In genomic region chr13:100159584-100159983, GRCh38 we compare ENCODE assay signal across 17 cellular contexts.
A peak's percentile ranks its signal among the peaks of the same experiment; 100 is the strongest.
DNase-seq lines count a peak whose midpoint lies in the region; ATAC-seq, FAIRE-seq and TF ChIP-seq lines count a peak whose summit lies in the region.
"Had no signal": no experiment of that assay in that cellular context is flagged by ENCODE, and none has a peak within 500 bp of the region (broad histone marks: within the 10 kb centered on the region; RNA-seq: fewer than 3 reads in every experiment).

No MANE protein-coding gene starts in this region.

- DNase-seq in H9 (no peak), astrocyte (ENCODE audit: low read depth) (no peak), upper lobe of right lung (no peak), SKM-1 treated with dmso at 0.1 percent for 144 hours (lab: John Stamatoyannopoulos, UW; ENCODE audit: unreplicated experiment) (no peak), D721Med (ENCODE audit: insufficient read length, low spot score) (no peak)
- DNase-seq: BE2C; CD8-positive, alpha-beta T cell; COR-L47; DMS53; GF-D8; H7 had no signal

- peak overlapping the region; percentile 42 for H3K18ac ChIP-seq in H9 (ENCODE audit: insufficient read length, low read depth, low read length)

- H3K14ac ChIP-seq in H9 (ENCODE audit: insufficient read depth, low read length) = peak overlapping the region; percentile 73; the same call in 1 of the 2 replicates

- H3K36me3 Mint-ChIP-seq in H9 (ENCODE audit: insufficient read depth in 1 of 3, low read depth in 3 of 3) = peaks cover under 1 to 16% (median 16%) of the 10 kb centered on the region in 3 experiments; a peak in 6 of 7 replicates
- H3K36me3 Mint-ChIP-seq in astrocyte (ENCODE audit: low read depth, unreplicated experiment) = no peaks in the 10 kb centered on the region

- peak overlapping the region; percentile 76 for H2BK12ac ChIP-seq in H9 (ENCODE audit: insufficient read length, low read depth, low read length)

- H3K36me3 ChIP-seq in astrocyte (ENCODE audit: insufficient read depth, low read length) (peaks cover 9% of the 10 kb centered on the region), iPS-18a (ENCODE audit: control insufficient read depth, low read depth, low read length) (peaks cover 6% of the 10 kb centered on the region), upper lobe of right lung (peaks cover 15% of the 10 kb centered on the region)
- H3K36me3 ChIP-seq: BE2C had no signal

- H2AK5ac ChIP-seq in H9 (ENCODE audit: insufficient read length, low read length) = no peak overlapping the region

- H3K79me1 ChIP-seq in H9 (ENCODE audit: insufficient read depth, low read depth, low read length, poor library complexity, severe bottlenecking) = peaks cover 2% of the 10 kb centered on the region

- H3K27ac ChIP-seq in H9 (ENCODE audit: insufficient read length, low read depth, low read length) = no peak overlapping the region
- no peak overlapping the region for H3K27ac ChIP-seq in astrocyte (ENCODE audit: low read depth, low read length)
- H3K27ac ChIP-seq in iPS-18a (ENCODE audit: low read length) = peak overlapping the region; percentile 53
- no peak overlapping the region for H3K27ac ChIP-seq in upper lobe of right lung
- H3K27ac ChIP-seq: A549, C4-2B, HL-60 had no signal

- H2BK20ac ChIP-seq in H9 (ENCODE audit: low read depth, low read length, poor library complexity, severe bottlenecking) = no peak overlapping the region

- TF ChIP-seq CTCF in H9 (conservative IDR thresholded peaks at IDR 0.05) (no peak), astrocyte (IDR thresholded peaks at IDR 0.05; ENCODE audit: insufficient read depth, low read depth, low read length) (no peak), upper lobe of right lung (IDR thresholded peaks at IDR 0.05) (no peak), D721Med (IDR thresholded peaks at IDR 0.05; ENCODE audit: insufficient read depth, missing control alignments) (no peak)

- H3K27ac Mint-ChIP-seq in H9 = peak overlapping the region; percentile 82 to 94 (median 93); a peak in 6 of 7 replicates
- peak overlapping the region; percentile 35 for H3K27ac Mint-ChIP-seq in astrocyte (ENCODE audit: unreplicated experiment)
- H3K27ac Mint-ChIP-seq: CD8-positive, alpha-beta T cell had no signal

- H3K4me3 Mint-ChIP-seq in H9 = no peak overlapping the region
- H3K4me3 Mint-ChIP-seq in astrocyte (ENCODE audit: unreplicated experiment) = no peak overlapping the region
- H3K4me3 Mint-ChIP-seq: CD8-positive, alpha-beta T cell had no signal

- no peak overlapping the region for H4K5ac ChIP-seq in H9 (ENCODE audit: insufficient read length, low read depth, low read length)

- no peak overlapping the region for H3K23ac ChIP-seq in H9 (ENCODE audit: insufficient read length, low read depth, low read length)

- H3K4me1 Mint-ChIP-seq in H9 = peaks cover 30 to 45% of the 10 kb centered on the region in 2 experiments
- H3K4me1 Mint-ChIP-seq in astrocyte (ENCODE audit: low read depth, unreplicated experiment) = peaks cover 22% of the 10 kb centered on the region

- WGBS in H9 (ENCODE audit: extremely low coverage, insufficient read length, low lambda C conversion rate) = no CpG with 5 or more reads among the region's 5 CpGs

- H2BK15ac ChIP-seq in H9 (ENCODE audit: low read depth, low read length) = no peak overlapping the region; the same call in 1 of the 2 replicates

- H3K4ac ChIP-seq in H9 (ENCODE audit: low read depth, low read length) = no peak overlapping the region

- peaks cover 5% of the 10 kb centered on the region; the same call in 1 of the 2 replicates for H3K4me1 ChIP-seq in H9 (ENCODE audit: insufficient read depth, low read length)
- H3K4me1 ChIP-seq in astrocyte (ENCODE audit: insufficient read depth, low read length) = peaks cover 7% of the 10 kb centered on the region
- peaks cover 20% of the 10 kb centered on the region for H3K4me1 ChIP-seq in iPS-18a (ENCODE audit: control insufficient read depth, low read depth, low read length)
- H3K4me1 ChIP-seq in upper lobe of right lung = no peaks in the 10 kb centered on the region
- H3K4me1 ChIP-seq: BE2C had no signal

- H4K91ac ChIP-seq in H9 (ENCODE audit: insufficient read length, low read depth, low read length) = no peak overlapping the region

- FAIRE-seq in astrocyte (lab: Jason Lieb, UNC) (no peak), D721Med (lab: Jason Lieb, UNC) (no peak)
- FAIRE-seq: A549, GM19239 had no signal

- H3K9me3 Mint-ChIP-seq in H9 (no peaks in the 10 kb centered on the region), astrocyte (ENCODE audit: unreplicated experiment) (no peaks in the 10 kb centered on the region)
- H3K9me3 Mint-ChIP-seq: CD8-positive, alpha-beta T cell had no signal

- H3T11ph ChIP-seq in H9 (ENCODE audit: low read length) = no peak overlapping the region

- H4K20me1 ChIP-seq in H9 (ENCODE audit: control insufficient read depth, insufficient read depth, insufficient read length) (no peaks in the 10 kb centered on the region), astrocyte (ENCODE audit: insufficient read depth, low read length) (no peaks in the 10 kb centered on the region)

- ATAC-seq in upper lobe of right lung (peak; percentile 76), HG03521 (IDR thresholded peaks at IDR 0.05; ENCODE audit: unreplicated experiment) (no peak)
- ATAC-seq: A549; CD8-positive, alpha-beta T cell had no signal

- H3K27me3 ChIP-seq in H9 (ENCODE audit: insufficient read depth, low read length) (no peaks in the 10 kb centered on the region), astrocyte (ENCODE audit: insufficient read depth, low read length) (no peaks in the 10 kb centered on the region), iPS-18a (ENCODE audit: control insufficient read depth, insufficient read depth, low read length) (no peaks in the 10 kb centered on the region), upper lobe of right lung (no peaks in the 10 kb centered on the region)
- H3K27me3 ChIP-seq: BE2C had no signal

- H3K9ac ChIP-seq in H9 (ENCODE audit: extremely low read depth, insufficient read length, low read length) (no peak overlapping the region), astrocyte (ENCODE audit: low read length) (no peak overlapping the region), iPS-18a (ENCODE audit: low read length) (no peak overlapping the region)

- H3K79me2 ChIP-seq in H9 (ENCODE audit: insufficient read depth, low read length) (no peaks in the 10 kb centered on the region), astrocyte (ENCODE audit: insufficient read depth, low read length) (no peaks in the 10 kb centered on the region)

- H2AFZ ChIP-seq in H9 (ENCODE audit: low read length) (no peak overlapping the region), astrocyte (ENCODE audit: low read depth, low read length) (no peak overlapping the region)

- H3K4me3 ChIP-seq in astrocyte (ENCODE audit: insufficient read depth, low read depth, low read length) = no peak overlapping the region
- H3K4me3 ChIP-seq in iPS-18a (ENCODE audit: low read length) = no peak overlapping the region
- H3K4me3 ChIP-seq in upper lobe of right lung = no peak overlapping the region
- H3K4me3 ChIP-seq: A549 had no signal

- no peak overlapping the region for H3K4me2 ChIP-seq in H9 (ENCODE audit: insufficient read depth, insufficient read length, low read length)
- no peak overlapping the region for H3K4me2 ChIP-seq in astrocyte (ENCODE audit: low read length)
- H3K4me2 ChIP-seq: A549 had no signal

- H4K8ac ChIP-seq in H9 (replicated peaks; ENCODE audit: insufficient read length, low read depth, low read length) = no peak overlapping the region

- H3K9me3 ChIP-seq in H9 (ENCODE audit: control insufficient read depth, low read depth, low read length) (no peaks in the 10 kb centered on the region), astrocyte (ENCODE audit: insufficient read depth, low read depth, low read length) (no peaks in the 10 kb centered on the region), iPS-18a (ENCODE audit: control insufficient read depth, low read depth, low read length) (no peaks in the 10 kb centered on the region), upper lobe of right lung (no peaks in the 10 kb centered on the region)
- H3K9me3 ChIP-seq: A549, BE2C had no signal

- H3K23me2 ChIP-seq in H9 (ENCODE audit: insufficient read length, low read depth, low read length, poor library complexity, severe bottlenecking) = no peaks in the 10 kb centered on the region

- H3K56ac ChIP-seq in H9 (ENCODE audit: insufficient read length, low read depth, low read length) = no peak overlapping the region

- no peak overlapping the region for H2BK5ac ChIP-seq in H9 (ENCODE audit: insufficient read length, low read length)

- no peaks in the 10 kb centered on the region for H3K27me3 Mint-ChIP-seq in H9 (ENCODE audit: low read depth)
- no peaks in the 10 kb centered on the region for H3K27me3 Mint-ChIP-seq in astrocyte (ENCODE audit: low read depth, unreplicated experiment)

- H2BK120ac ChIP-seq in H9 (ENCODE audit: low read depth, low read length, poor library complexity, severe bottlenecking) = no peak overlapping the region

- intact Hi-C loops in upper lobe of right lung (cut with DNase I) = no loop called here
